In genomic region chr3:141241248-141242034, GRCh38 we compare ENCODE assay signal across 17 cellular contexts. TPM values are rescaled to one million over a fixed set of nuclear protein-coding genes. Genes with fewer than 3 reads are reported as not detected.
DNase-seq lines count a peak whose midpoint lies in the region; ATAC-seq and TF ChIP-seq lines count a peak whose summit lies in the region.
"Had no signal": no experiment of that assay in that cellular context is flagged by ENCODE, and none has a peak within 500 bp of the region (broad histone marks: within the 10 kb centered on the region; RNA-seq: fewer than 3 reads in every experiment).

No MANE protein-coding gene starts in this region.

- H3K4me3 ChIP-seq in BLaER1 treated with 17β-estradiol and CSF1 and Interleukin-3, amounts not matched to agents 10 nM and 100 nM: no peak overlapping the region
- H3K4me3 ChIP-seq in IMR-90 (ENCODE audit: insufficient read depth, low read depth, low read length) (no peak overlapping the region), endodermal cell (ENCODE audit: low read length) (no peak overlapping the region)
- H3K4me3 ChIP-seq: cardiac muscle cell had no signal

- H2BK20ac ChIP-seq in IMR-90 (ENCODE audit: low read depth, low read length): no peak overlapping the region; the same call in 1 of the 2 replicates

- H3K4me2 ChIP-seq in BLaER1 treated with 17β-estradiol and CSF1 and Interleukin-3, amounts not matched to agents 10 nM and 100 nM: peak overlapping the region in 8 of 11 experiments; percentile 69 to 91 (median 73); a peak in 12 of 22 replicates
- no peak overlapping the region for H3K4me2 ChIP-seq in IMR-90 (ENCODE audit: low read depth, low read length)

- H3K27me3 Mint-ChIP-seq in endodermal cell (ENCODE audit: insufficient read depth) (no peaks in the 10 kb centered on the region), nephron (ENCODE audit: low read depth) (no peaks in the 10 kb centered on the region), T-helper 17 cell (no peaks in the 10 kb centered on the region)
- H3K27me3 Mint-ChIP-seq: activated CD4-positive, alpha-beta T cell treated with anti-CD3 and anti-CD28 coated beads, Interleukin-2, amount 10 ng/mL, durations not matched to agents 7 days and 5 days; activated T-helper 17 cell treated with anti-CD3 and anti-CD28 coated beads, Interleukin-2, amount 50 U/mL, for 72 hours; IgD-negative memory B cell; progenitor cell of endocrine pancreas; stimulated activated naive B cell treated with anti-CD40 and anti-IgM and Interleukin-4, amounts not matched to agents 10 μg/mL and 1 μg/mL and 100 μg/mL, for 72 hours had no signal

- TF ChIP-seq CTCF in IMR-90 (conservative IDR thresholded peaks at IDR 0.05; ENCODE audit: low read depth, low read length) (no peak), endodermal cell (conservative IDR thresholded peaks at IDR 0.05) (no peak), nephron (IDR thresholded peaks at IDR 0.05; ENCODE audit: unreplicated experiment in 3 of 3) (no peak)

- H3K27ac Mint-ChIP-seq in endodermal cell: no peak overlapping the region
- peak overlapping the region; percentile 54 to 66 (median 65) for H3K27ac Mint-ChIP-seq in nephron
- H3K27ac Mint-ChIP-seq in T-helper 17 cell: no peak overlapping the region
- H3K27ac Mint-ChIP-seq: activated CD4-positive, alpha-beta T cell treated with anti-CD3 and anti-CD28 coated beads, Interleukin-2, amount 10 ng/mL, durations not matched to agents 7 days and 5 days; activated T-helper 17 cell treated with anti-CD3 and anti-CD28 coated beads, Interleukin-2, amount 50 U/mL, for 72 hours; IgD-negative memory B cell; progenitor cell of endocrine pancreas; stimulated activated naive B cell treated with anti-CD40 and anti-IgM and Interleukin-4, amounts not matched to agents 10 μg/mL and 1 μg/mL and 100 μg/mL, for 72 hours had no signal

- H3K4ac ChIP-seq in IMR-90 (ENCODE audit: low read depth, low read length): no peak overlapping the region; the same call in 1 of the 2 replicates

- peaks cover 0 to 4% (median 0%) of the 10 kb centered on the region in 11 experiments; a peak in 1 of 22 replicates for H3K9me3 ChIP-seq in BLaER1 treated with 17β-estradiol and CSF1 and Interleukin-3, amounts not matched to agents 10 nM and 100 nM (replicated peaks in 1 of 11)
- H3K9me3 ChIP-seq in IMR-90 (ENCODE audit: control insufficient read depth, insufficient read depth, low read length) (no peaks in the 10 kb centered on the region), endodermal cell (ENCODE audit: control insufficient read depth, low read length) (no peaks in the 10 kb centered on the region), T-helper 17 cell (ENCODE audit: control insufficient read depth, low read length, poor library complexity, severe bottlenecking) (no peaks in the 10 kb centered on the region)

- dilution Hi-C loops in IMR-90 (cut with HindIII; ENCODE audit: low sequenced_read_pairs, unreplicated experiment): no loop called here

- no peak for TF ChIP-seq POLR2A in IMR-90 (IDR thresholded peaks at IDR 0.05; ENCODE audit: low read depth, low read length)

- H3K9ac ChIP-seq in BLaER1 treated with 17β-estradiol and CSF1 and Interleukin-3, amounts not matched to agents 10 nM and 100 nM: no peak overlapping the region
- H3K9ac ChIP-seq in IMR-90 (ENCODE audit: low read depth, low read length): no peak overlapping the region
- no peak overlapping the region for H3K9ac ChIP-seq in endodermal cell (ENCODE audit: extremely low read depth, low read length, poor library complexity, severe bottlenecking)

- H3K4me1 Mint-ChIP-seq in endodermal cell: peaks cover 37% of the 10 kb centered on the region
- H3K4me1 Mint-ChIP-seq in nephron: peaks cover 65% of the 10 kb centered on the region
- peaks cover 16% of the 10 kb centered on the region for H3K4me1 Mint-ChIP-seq in T-helper 17 cell

- H3K18ac ChIP-seq in IMR-90 (ENCODE audit: low read depth, low read length): no peak overlapping the region

- no peak overlapping the region for H4K8ac ChIP-seq in IMR-90 (ENCODE audit: low read depth in 2 of 2, low read length in 2 of 2)

- H3K4me3 Mint-ChIP-seq in endodermal cell (no peak overlapping the region), nephron (peak overlapping the region in 1 of 3 experiments; percentile 16), T-helper 17 cell (no peak overlapping the region)
- H3K4me3 Mint-ChIP-seq: activated CD4-positive, alpha-beta T cell treated with anti-CD3 and anti-CD28 coated beads, Interleukin-2, amount 10 ng/mL, durations not matched to agents 7 days and 5 days; activated T-helper 17 cell treated with anti-CD3 and anti-CD28 coated beads, Interleukin-2, amount 50 U/mL, for 72 hours; IgD-negative memory B cell; stimulated activated naive B cell treated with anti-CD40 and anti-IgM and Interleukin-4, amounts not matched to agents 10 μg/mL and 1 μg/mL and 100 μg/mL, for 72 hours had no signal

- intact Hi-C loops in IMR-90 (cut with micrococcal nuclease): no loop called here

- no peak overlapping the region for H2BK120ac ChIP-seq in IMR-90 (ENCODE audit: low read depth, low read length)

- no peaks in the 10 kb centered on the region for H3K27me3 ChIP-seq in BLaER1 treated with 17β-estradiol and CSF1 and Interleukin-3, amounts not matched to agents 10 nM and 100 nM
- H3K27me3 ChIP-seq in IMR-90 (ENCODE audit: control insufficient read depth, insufficient read depth, low read length) (no peaks in the 10 kb centered on the region), endodermal cell (ENCODE audit: control insufficient read depth, insufficient read depth, low read length, poor library complexity, severe bottlenecking) (no peaks in the 10 kb centered on the region)
- H3K27me3 ChIP-seq: cardiac muscle cell had no signal

- H2BK15ac ChIP-seq in IMR-90 (ENCODE audit: low read depth, low read length): no peak overlapping the region

- H4K91ac ChIP-seq in IMR-90 (ENCODE audit: insufficient read depth, low read depth, low read length): no peak overlapping the region

- H3K36me3 Mint-ChIP-seq in endodermal cell (ENCODE audit: low read depth) (peaks cover 21% of the 10 kb centered on the region), nephron (ENCODE audit: low read depth) (peaks cover 6% of the 10 kb centered on the region), T-helper 17 cell (ENCODE audit: low read depth) (peaks cover 5% of the 10 kb centered on the region)
- H3K36me3 Mint-ChIP-seq: IgD-negative memory B cell; stimulated activated naive B cell treated with anti-CD40 and anti-IgM and Interleukin-4, amounts not matched to agents 10 μg/mL and 1 μg/mL and 100 μg/mL, for 72 hours had no signal

- H2BK5ac ChIP-seq in IMR-90 (ENCODE audit: low read depth, low read length, poor library complexity, severe bottlenecking): no peak overlapping the region

- peak overlapping the region; percentile 49; the same call in 1 of the 2 replicates for H3K14ac ChIP-seq in IMR-90 (replicated peaks; ENCODE audit: low read depth, low read length)

- DNase-seq in IMR-90: no peak
- DNase-seq in endodermal cell: peak; percentile 26
- no peak for DNase-seq in T-helper 17 cell
- DNase-seq in SW480 (ENCODE audit: low spot score): no peak
- DNase-seq: activated CD4-positive, alpha-beta T cell treated with anti-CD3 and anti-CD28 coated beads, Interleukin-2, amount 10 ng/mL, durations not matched to agents 7 days and 5 days; NCI-H187 treated with DMSO at 0.1 percent for 48 hours; stimulated activated CD4-positive, alpha-beta T cell treated with anti-CD3 and anti-CD28 coated beads, Interleukin-4, amount 100 ng/mL, for 1 hour; stimulated activated naive B cell treated with anti-CD40 and anti-IgM and Interleukin-4, amounts not matched to agents 10 μg/mL and 1 μg/mL and 100 μg/mL, for 72 hours had no signal

- H3K9me1 ChIP-seq in IMR-90 (ENCODE audit: insufficient read depth, low read length): peaks cover 24% of the 10 kb centered on the region

- BruUV-seq in IMR-90 (replicated peaks; lab: Mats Ljungman, UMichigan): no TSS peak

- H4K20me1 ChIP-seq in BLaER1 treated with 17β-estradiol and CSF1 and Interleukin-3, amounts not matched to agents 10 nM and 100 nM: no peaks in the 10 kb centered on the region
- H4K20me1 ChIP-seq in IMR-90 (ENCODE audit: insufficient read depth, low read length): 0 out of 2 replicates have a peak, but pooled peaks cover 4% of the 10 kb centered on the region

- POLR2A ChIA-PET in IMR-90 (lab: Charles Lee; ENCODE audit: unreplicated experiment): no interaction called here

- peaks cover 0 to 22% (median 7%) of the 10 kb centered on the region in 11 experiments; a peak in 7 of 22 replicates for H3K36me3 ChIP-seq in BLaER1 treated with 17β-estradiol and CSF1 and Interleukin-3, amounts not matched to agents 10 nM and 100 nM
- no peaks in the 10 kb centered on the region for H3K36me3 ChIP-seq in IMR-90 (ENCODE audit: control insufficient read depth, insufficient read depth, low read length)
- peaks cover 28% of the 10 kb centered on the region for H3K36me3 ChIP-seq in endodermal cell (ENCODE audit: control insufficient read depth, insufficient read depth, low read length)
- H3K36me3 ChIP-seq: cardiac muscle cell had no signal

- in situ Hi-C loops in IMR-90 (cut with MboI; ENCODE audit: low sequenced_read_pairs): no loop called here

- no peak overlapping the region for H2AK9ac ChIP-seq in IMR-90 (replicated peaks; ENCODE audit: low read depth, low read length, poor library complexity)

- H3K56ac ChIP-seq in IMR-90 (ENCODE audit: extremely low read depth, insufficient read depth, low read length): no peak overlapping the region

- ATAC-seq in IMR-90 (ENCODE audit: low read depth): 0 out of 2 replicates have a peak, but pooled peaks have one; percentile 15
- ATAC-seq in T-helper 17 cell: no peak
- ATAC-seq in HG02798 (IDR thresholded peaks at IDR 0.05; ENCODE audit: poor library complexity, unreplicated experiment): no peak
- ATAC-seq in HG02884 (IDR thresholded peaks at IDR 0.05; ENCODE audit: unreplicated experiment): no peak
- ATAC-seq: activated T-helper 17 cell treated with anti-CD3 and anti-CD28 coated beads, Interleukin-2, amount 50 U/mL, for 72 hours; stimulated activated naive B cell treated with anti-CD40 and anti-IgM and Interleukin-4, amounts not matched to agents 10 μg/mL and 1 μg/mL and 100 μg/mL, for 72 hours had no signal

- H4K5ac ChIP-seq in IMR-90 (ENCODE audit: low read depth, low read length): no peak overlapping the region

- peak overlapping the region; percentile 29; the same call in 1 of the 2 replicates for H2AK5ac ChIP-seq in IMR-90 (ENCODE audit: low read depth, low read length)

- H3K23ac ChIP-seq in IMR-90 (ENCODE audit: low read depth, low read length): no peak overlapping the region

- no peak for TF ChIP-seq RAD21 in IMR-90 (IDR thresholded peaks at IDR 0.05; ENCODE audit: low read length)

- 81% methylated on average over 3 of the region's 10 CpGs; no CpG with 5 or more reads in 1 of the 2 experiments for WGBS in IMR-90 (ENCODE audit: extremely low coverage in 2 of 2, insufficient read length in 1 of 2), 2 experiments
- 77% methylated on average over 9 of the region's 10 CpGs; no CpG with 5 or more reads in 1 of the 2 experiments for WGBS in endodermal cell (ENCODE audit: insufficient coverage in 1 of 2, insufficient read length in 1 of 2), 2 experiments

- peaks cover 0 to 16% of the 10 kb centered on the region in 2 experiments; a peak in 2 of 4 replicates for H3K79me1 ChIP-seq in IMR-90 (ENCODE audit: low read depth in 1 of 2, low read length in 2 of 2)

- no peaks in the 10 kb centered on the region for H3K9me3 Mint-ChIP-seq in endodermal cell
- H3K9me3 Mint-ChIP-seq in nephron: no peaks in the 10 kb centered on the region
- H3K9me3 Mint-ChIP-seq: activated T-helper 17 cell treated with anti-CD3 and anti-CD28 coated beads, Interleukin-2, amount 50 U/mL, for 72 hours; IgD-negative memory B cell; stimulated activated naive B cell treated with anti-CD40 and anti-IgM and Interleukin-4, amounts not matched to agents 10 μg/mL and 1 μg/mL and 100 μg/mL, for 72 hours had no signal

- H3K27ac ChIP-seq in BLaER1 treated with 17β-estradiol and CSF1 and Interleukin-3, amounts not matched to agents 10 nM and 100 nM: 0 out of 22 replicates have a peak overlapping the region, but pooled peaks of 1 of the 11 experiments have one; percentile 22
- H3K27ac ChIP-seq in IMR-90 (ENCODE audit: insufficient read depth, low read length) (no peak overlapping the region), endodermal cell (ENCODE audit: low read depth, low read length) (no peak overlapping the region)
- H3K27ac ChIP-seq: cardiac muscle cell, epithelial cell of prostate had no signal

- peaks cover 10 to 48% (median 31%) of the 10 kb centered on the region in 10 experiments for H3K4me1 ChIP-seq in BLaER1 treated with 17β-estradiol and CSF1 and Interleukin-3, amounts not matched to agents 10 nM and 100 nM
- H3K4me1 ChIP-seq in IMR-90 (ENCODE audit: control insufficient read depth, insufficient read depth, low read length) (peaks cover 17% of the 10 kb centered on the region), endodermal cell (ENCODE audit: control insufficient read depth, insufficient read depth, low read length) (peaks cover 28% of the 10 kb centered on the region)

- CTCF ChIA-PET in IMR-90 (lab: Yijun Ruan, JAX): no interaction called here

- no peak overlapping the region for H2AFZ ChIP-seq in IMR-90 (replicated peaks; ENCODE audit: low read length, poor library complexity)

RNA-seq across cellular contexts. Expression of gene PXYLP1, which starts 9.8 kb away (rescaled TPM):
- total RNA-seq in IMR-90 (2012; rRNA removed): 13.3 and 15.6 TPM in 2 replicates
- polyA plus RNA-seq in IMR-90 (2012; rRNA removed): 11.2 and 11.7 TPM in 2 replicates
- 5.3 and 6.3 TPM in 2 replicates for polyA plus RNA-seq in IMR-90 (2012; cell fraction: cytosol; rRNA removed)
- polyA plus RNA-seq in IMR-90 (2012; cell fraction: nucleus; rRNA removed; ENCODE audit: low replicate concordance): 10.0 and 20.5 TPM in 2 replicates
- 10 to 100 TPM; 37.7 to 53.6 TPM for total RNA-seq in endodermal cell
- 28.7 TPM for polyA plus RNA-seq in endodermal cell (2013, experiment 1 of 2)
- 23.8 TPM for polyA plus RNA-seq in endodermal cell (2013, experiment 2 of 2)
- total RNA-seq in T-helper 17 cell: 1 to 10 TPM; 6.1 to 9.0 TPM

Comparison
In these comparisons a context has a peak if more than half of its experiments do, and no peak if none do; other contexts are left out.
1. H3K27ac Mint-ChIP-seq: peak in nephron (3 of 3); none in endodermal cell (single experiment) and T-helper 17 cell (single experiment).